Comparison of ENCODE assay signal across 8 cellular contexts in genomic region chr2:27118525-27119329, GRCh38. TPM values are rescaled to one million over a fixed set of nuclear protein-coding genes. Genes with fewer than 3 reads are reported as not detected.
DNase-seq lines count a peak whose midpoint lies in the region; ATAC-seq and TF ChIP-seq lines count a peak whose summit lies in the region.

CGREF1 (minus strand) TSS chr2:27119128; CDS start chr2:27104366, 14,762 bp downstream.

- H3K4me3 ChIP-seq in AG10803 (ENCODE audit: low read length) (peak within 1 kb of the TSS; percentile 52), skeletal muscle cell (ENCODE audit: low read depth, low read length) (peak within 1 kb of the TSS; percentile 51)

- peak within 1 kb of the TSS; percentile 71 for H3K14ac ChIP-seq in H9 (ENCODE audit: insufficient read depth, low read length)

- no peak within 1 kb of the TSS for H3K27ac ChIP-seq in H9 (ENCODE audit: insufficient read length, low read depth, low read length)

- H2BK120ac ChIP-seq in H9 (ENCODE audit: low read depth, low read length, poor library complexity, severe bottlenecking), result no peak within 1 kb of the TSS

- no peak for DNase-seq in AG10803 (ENCODE audit: low read depth)
- peak; percentile 46 for DNase-seq in H9
- no peak for DNase-seq in activated T-cell treated with anti-CD3 and anti-CD28 coated beads, Interleukin-2, amount 50 U/mL, for 72 hours
- peak; percentile 35 for DNase-seq in hepatic stellate cell (ENCODE audit: low spot score)
- no peak for DNase-seq in skeletal muscle cell (ENCODE audit: low read depth)
- DNase-seq in NCI-H1694 (lab: John Stamatoyannopoulos, UW), result no peak

- no peak within 1 kb of the TSS for H2AFZ ChIP-seq in H9 (ENCODE audit: low read length)

- peaks cover 8% of the 10 kb centered on the region for H3K23me2 ChIP-seq in H9 (ENCODE audit: insufficient read length, low read depth, low read length, poor library complexity, severe bottlenecking)

- H2BK12ac ChIP-seq in H9 (ENCODE audit: insufficient read length, low read depth, low read length), result no peak within 1 kb of the TSS

- H3K18ac ChIP-seq in H9 (ENCODE audit: insufficient read length, low read depth, low read length), result no peak within 1 kb of the TSS

- peaks cover 13 to 15% of the 10 kb centered on the region in 2 experiments for H3K4me1 Mint-ChIP-seq in H9
- peaks cover 17% of the 10 kb centered on the region for H3K4me1 Mint-ChIP-seq in activated T-cell treated with anti-CD3 and anti-CD28 coated beads, Interleukin-2, amount 50 U/mL, for 72 hours (ENCODE audit: low read depth)

- H3K79me1 ChIP-seq in H9 (ENCODE audit: insufficient read depth, low read depth, low read length, poor library complexity, severe bottlenecking), result no peaks in the 10 kb centered on the region

- no peaks in the 10 kb centered on the region; a peak in 3 of 7 replicates for H3K36me3 Mint-ChIP-seq in H9 (ENCODE audit: insufficient read depth in 1 of 3, low read depth in 3 of 3)
- H3K36me3 Mint-ChIP-seq in activated T-cell treated with anti-CD3 and anti-CD28 coated beads, Interleukin-2, amount 50 U/mL, for 72 hours (ENCODE audit: insufficient read depth in 2 of 2), result no peaks in the 10 kb centered on the region

- H2BK15ac ChIP-seq in H9 (ENCODE audit: low read depth, low read length), result no peak within 1 kb of the TSS

- H4K5ac ChIP-seq in H9 (ENCODE audit: insufficient read length, low read depth, low read length), result no peak within 1 kb of the TSS

- H4K20me1 ChIP-seq in H9 (ENCODE audit: control insufficient read depth, insufficient read depth, insufficient read length), result peaks cover 2% of the 10 kb centered on the region

- H3K4me3 Mint-ChIP-seq in H9, result peak within 1 kb of the TSS; percentile 67 to 83
- peak within 1 kb of the TSS; percentile 77 to 82 for H3K4me3 Mint-ChIP-seq in activated T-cell treated with anti-CD3 and anti-CD28 coated beads, Interleukin-2, amount 50 U/mL, for 72 hours

- no peaks in the 10 kb centered on the region for H3K9me3 ChIP-seq in H9 (ENCODE audit: control insufficient read depth, low read depth, low read length)

- H2AK5ac ChIP-seq in H9 (ENCODE audit: insufficient read length, low read length), result no peak within 1 kb of the TSS

- H3K56ac ChIP-seq in H9 (ENCODE audit: insufficient read length, low read depth, low read length), result no peak within 1 kb of the TSS

- no peaks in the 10 kb centered on the region for H3K79me2 ChIP-seq in H9 (ENCODE audit: insufficient read depth, low read length)

- no CpG with 5 or more reads among the region's 84 CpGs for WGBS in H9 (ENCODE audit: extremely low coverage, insufficient read length, low lambda C conversion rate)

- H3K27me3 ChIP-seq in H9 (ENCODE audit: insufficient read depth, low read length), result peaks cover 14% of the 10 kb centered on the region; the same call in 1 of the 2 replicates

- no peak for TF ChIP-seq CTCF in AG10803 (conservative IDR thresholded peaks at IDR 0.05; ENCODE audit: low read length)
- no peak for TF ChIP-seq CTCF in H9 (conservative IDR thresholded peaks at IDR 0.05)

- ATAC-seq in activated T-cell treated with anti-CD3 and anti-CD28 coated beads, Interleukin-2, amount 50 U/mL, for 72 hours (replicated peaks in 1 of 2), result peak; percentile 21 to 26
- ATAC-seq in GM19324 (IDR thresholded peaks at IDR 0.05; ENCODE audit: low FRiP score, unreplicated experiment), result no peak
- ATAC-seq in GM18519 (IDR thresholded peaks at IDR 0.05; ENCODE audit: low FRiP score, unreplicated experiment), result no peak

- H3K4ac ChIP-seq in H9 (ENCODE audit: low read depth, low read length), result no peak within 1 kb of the TSS

- no peaks in the 10 kb centered on the region; a peak in 1 of 5 replicates for H3K9me3 Mint-ChIP-seq in H9
- no peaks in the 10 kb centered on the region for H3K9me3 Mint-ChIP-seq in activated T-cell treated with anti-CD3 and anti-CD28 coated beads, Interleukin-2, amount 50 U/mL, for 72 hours

- H3K4me2 ChIP-seq in H9 (ENCODE audit: insufficient read depth, insufficient read length, low read length), result peak within 1 kb of the TSS; percentile 62

- no peak within 1 kb of the TSS; a peak in 1 of 7 replicates for H3K27ac Mint-ChIP-seq in H9
- H3K27ac Mint-ChIP-seq in activated T-cell treated with anti-CD3 and anti-CD28 coated beads, Interleukin-2, amount 50 U/mL, for 72 hours, result no peak within 1 kb of the TSS

- peaks cover 2% of the 10 kb centered on the region for H3K4me1 ChIP-seq in H9 (ENCODE audit: insufficient read depth, low read length)

- no peak within 1 kb of the TSS for H2BK5ac ChIP-seq in H9 (ENCODE audit: insufficient read length, low read length)

- no peak within 1 kb of the TSS for H4K8ac ChIP-seq in H9 (replicated peaks; ENCODE audit: insufficient read length, low read depth, low read length)

- H3K23ac ChIP-seq in H9 (ENCODE audit: insufficient read length, low read depth, low read length), result no peak within 1 kb of the TSS

- H2BK20ac ChIP-seq in H9 (ENCODE audit: low read depth, low read length, poor library complexity, severe bottlenecking), result no peak within 1 kb of the TSS

- H3K9ac ChIP-seq in H9 (ENCODE audit: extremely low read depth, insufficient read length, low read length), result no peak within 1 kb of the TSS

- H3T11ph ChIP-seq in H9 (ENCODE audit: low read length), result no peak within 1 kb of the TSS

- peaks cover 67% of the 10 kb centered on the region for H3K27me3 Mint-ChIP-seq in H9 (ENCODE audit: low read depth)
- peaks cover 41% of the 10 kb centered on the region for H3K27me3 Mint-ChIP-seq in activated T-cell treated with anti-CD3 and anti-CD28 coated beads, Interleukin-2, amount 50 U/mL, for 72 hours (ENCODE audit: low read depth)

- no peak within 1 kb of the TSS for H4K91ac ChIP-seq in H9 (ENCODE audit: insufficient read length, low read depth, low read length)

RNA-seq across cellular contexts. Expression of gene CGREF1, which starts in this region (rescaled TPM):
- total RNA-seq in H9 (2021), result 1.4 and 2.1 TPM in 2 replicates
- 1 to 10 TPM in 1 of 2 donors, under 1 TPM in 1; 0.81 to 2.4 TPM for total RNA-seq in activated T-cell treated with anti-CD3 and anti-CD28 coated beads, Interleukin-2, amount 50 U/mL, for 72 hours

Comparison
In these comparisons a context has a peak if more than half of its experiments do, and no peak if none do; other contexts are left out.
1. DNase-seq: peak in H9 (single experiment) and hepatic stellate cell (single experiment); none in AG10803 (single experiment), activated T-cell treated with anti-CD3 and anti-CD28 coated beads, Interleukin-2, amount 50 U/mL, for 72 hours (0 of 2), skeletal muscle cell (single experiment) and NCI-H1694 (single experiment).
2. ATAC-seq: peak in activated T-cell treated with anti-CD3 and anti-CD28 coated beads, Interleukin-2, amount 50 U/mL, for 72 hours (2 of 2); none in GM19324 (single experiment) and GM18519 (single experiment).